8 cellular contexts compared by ENCODE assay signal in the genomic region with DNA sequence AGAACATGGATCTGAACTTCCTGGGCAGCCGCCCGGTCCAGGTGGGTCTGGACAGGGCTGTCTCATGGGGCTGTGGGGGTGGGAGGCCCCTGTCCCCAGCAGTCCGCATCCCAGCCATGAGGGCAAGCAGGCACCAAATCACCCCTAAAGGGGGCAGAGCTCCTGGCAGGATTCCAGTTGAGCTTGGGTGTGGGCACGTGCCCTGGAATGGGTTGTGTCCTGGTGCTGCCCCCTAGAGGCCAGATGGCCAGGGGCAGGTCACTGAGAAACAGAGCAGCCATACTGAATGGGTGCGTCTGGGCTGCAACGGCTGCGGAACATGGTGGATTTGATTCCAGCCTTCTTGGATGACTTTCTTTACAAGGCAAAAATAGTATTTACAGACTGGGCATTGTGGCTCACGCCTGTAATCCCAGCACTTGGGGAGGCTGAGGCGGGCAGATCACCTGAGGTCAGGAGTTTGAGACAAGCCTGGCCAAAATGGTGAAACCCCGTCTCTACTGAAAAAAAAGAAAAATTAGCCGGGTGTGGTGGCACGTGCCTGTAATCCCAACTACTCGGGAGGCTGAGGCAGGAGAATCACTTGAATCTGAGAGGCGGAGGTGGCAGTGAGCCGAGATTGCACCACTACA. TPM values are rescaled to one million over a fixed set of nuclear protein-coding genes. Genes with fewer than 3 reads are reported as not detected.
DNase-seq lines count a peak whose midpoint lies in the region; ATAC-seq and TF ChIP-seq lines count a peak whose summit lies in the region.
"Not testable (repeated sequence)": the region's sequence is repeated elsewhere in the genome, so short reads cannot be mapped to it uniquely, and the experiment has no call there.

No MANE protein-coding gene starts in this region.

- H3K27me3 ChIP-seq in Caco-2 (replicated peaks; ENCODE audit: control insufficient read depth, insufficient read depth, low read length); HL-60 (ENCODE audit: insufficient read depth, poor library complexity, severe bottlenecking); adipocyte (replicated peaks; ENCODE audit: control insufficient read depth, insufficient read depth, low read length); neuronal stem cell (ENCODE audit: control insufficient read depth in 3 of 3, insufficient read depth in 3 of 3, low read depth in 1 of 3, low read length in 3 of 3): not testable (repeated sequence)

- not testable (repeated sequence) for H3K4me3 Mint-ChIP-seq in Caco-2 (ENCODE audit: unreplicated experiment); WTC11

- DNase-seq in Caco-2, result peak; percentile 63 to 74
- peak; percentile 78 to 88 for DNase-seq in HL-60 (ENCODE audit: low read depth in 1 of 2, low spot score in 1 of 2)
- DNase-seq in NCI-H748 treated with DMSO at 0.1 percent for 48 hours (lab: John Stamatoyannopoulos, UW), result peak; percentile 11
- DNase-seq in WTC11 (ENCODE audit: low spot score), result peak; percentile 89
- DNase-seq in adipocyte (ENCODE audit: low read depth), result peak; percentile 54
- DNase-seq in germinal center (ENCODE audit: low spot score), result peak; percentile 79
- DNase-seq in neuronal stem cell (ENCODE audit: low spot score), result not testable (repeated sequence)
- peak; percentile 52 to 73 for DNase-seq in stimulated activated CD8-positive, alpha-beta memory T cell treated with anti-CD3 and anti-CD28 coated beads, Interleukin-7, amount 100 ng/mL, for 48 hours (ENCODE audit: extremely low read depth in 1 of 2, low read depth in 1 of 2)

- not testable (repeated sequence) for H3K27me3 Mint-ChIP-seq in Caco-2 (ENCODE audit: insufficient read depth, unreplicated experiment); WTC11 (ENCODE audit: low read depth)

- CTCF ChIA-PET in Caco-2 (lab: Charles Lee), result interaction anchor here (0.5 to 2.1 kb wide), 6 partner anchors 10 to 450 kb away, joined by 3 to 13 read pairs (median 4); a partner anchor contains a TSS
- CTCF ChIA-PET in WTC11 (lab: Charles Lee), result interaction anchor here (0.5 to 2.8 kb wide), 55 partner anchors 9 to 1812 kb away, joined by 3 to 34 read pairs (median 5); a partner anchor contains a TSS

- not testable (repeated sequence) for H3K9me3 ChIP-seq in Caco-2; adipocyte (ENCODE audit: control insufficient read depth, low read length)
- H3K9me3 ChIP-seq in neuronal stem cell (replicated peaks in 1 of 2; ENCODE audit: control insufficient read depth in 2 of 2, insufficient read depth in 1 of 2, low read depth in 1 of 2, low read length in 2 of 2), result peaks cover 5 to 14% of the 10 kb centered on the region in 2 donors

- not testable (repeated sequence) for H3K9me3 Mint-ChIP-seq in Caco-2 (ENCODE audit: unreplicated experiment); WTC11

- not testable (repeated sequence) for H2BK5ac ChIP-seq in neuronal stem cell (ENCODE audit: low read length)

- not testable (repeated sequence) for H4K8ac ChIP-seq in neuronal stem cell (ENCODE audit: low read depth, low read length)

- not testable (repeated sequence) for H3K14ac ChIP-seq in neuronal stem cell (ENCODE audit: low read length)

- peaks cover 29% of the 10 kb centered on the region for H3K4me1 ChIP-seq in Caco-2
- H3K4me1 ChIP-seq in adipocyte (ENCODE audit: control insufficient read depth, insufficient read depth, low read length); neuronal stem cell (ENCODE audit: control insufficient read depth in 2 of 2, insufficient read depth in 1 of 2, low read depth in 1 of 2, low read length in 2 of 2): not testable (repeated sequence)

- H3K27ac Mint-ChIP-seq in Caco-2 (ENCODE audit: unreplicated experiment), result not testable (repeated sequence)
- H3K27ac Mint-ChIP-seq in WTC11, result peak overlapping the region; percentile 90

- not testable (repeated sequence) for H2BK15ac ChIP-seq in neuronal stem cell (ENCODE audit: low read length)

- no CpG with 5 or more reads among the region's 15 CpGs for WGBS in neuronal stem cell (ENCODE audit: extremely low coverage in 2 of 2, insufficient read length in 2 of 2, insufficient replicate concordance in 1 of 2), 2 donors

- not testable (repeated sequence) for H2BK12ac ChIP-seq in neuronal stem cell (ENCODE audit: low read length)

- peak; percentile 94 for ATAC-seq in WTC11

- TF ChIP-seq CTCF in Caco-2 (IDR thresholded peaks at IDR 0.05; ENCODE audit: insufficient read depth in 1 of 2, low read depth in 1 of 2, low read length in 1 of 2, severe bottlenecking in 1 of 2, unreplicated experiment in 1 of 2) (peak; percentile 70 to 73), HL-60 (IDR thresholded peaks at IDR 0.05; ENCODE audit: insufficient read depth, low read length) (peak; percentile 95), WTC11 (IDR thresholded peaks at IDR 0.05) (peak; percentile 96)

- H3K23ac ChIP-seq in neuronal stem cell (ENCODE audit: low read depth, low read length, poor library complexity), result not testable (repeated sequence)

- H3K79me1 ChIP-seq in neuronal stem cell (ENCODE audit: low read depth, low read length), result peaks cover 22% of the 10 kb centered on the region

- H3K18ac ChIP-seq in neuronal stem cell (ENCODE audit: low read length), result peak overlapping the region; percentile 57

- not testable (repeated sequence) for H2AK5ac ChIP-seq in neuronal stem cell (ENCODE audit: low read depth, low read length)

- 0 out of 2 replicates have a peak overlapping the region, but pooled peaks have one; percentile 33 for H3K27ac ChIP-seq in HL-60 (replicated peaks)
- not testable (repeated sequence) for H3K27ac ChIP-seq in neuronal stem cell (replicated peaks; ENCODE audit: low read length)

- H3K4me1 Mint-ChIP-seq in Caco-2 (ENCODE audit: low read depth, unreplicated experiment), result peaks cover 11% of the 10 kb centered on the region
- H3K4me1 Mint-ChIP-seq in WTC11, result not testable (repeated sequence)

- H2AFZ ChIP-seq in neuronal stem cell (ENCODE audit: low read length), result not testable (repeated sequence)

- H3K4me3 ChIP-seq in Caco-2 (ENCODE audit: low read depth, low read length); HL-60 (replicated peaks; ENCODE audit: insufficient read depth, low read length); adipocyte (ENCODE audit: low read length): not testable (repeated sequence)
- peak overlapping the region in 1 of 2 donors; percentile 44 for H3K4me3 ChIP-seq in neuronal stem cell (ENCODE audit: low read length in 2 of 2)

- H3K4me2 ChIP-seq in neuronal stem cell (ENCODE audit: insufficient read depth, low read length, poor library complexity, severe bottlenecking), result not testable (repeated sequence)

- not testable (repeated sequence) for H4K91ac ChIP-seq in neuronal stem cell (ENCODE audit: low read depth, low read length, poor library complexity)

- H3K36me3 Mint-ChIP-seq in Caco-2 (ENCODE audit: insufficient read depth, unreplicated experiment) (peaks cover 23% of the 10 kb centered on the region), WTC11 (peaks cover 17% of the 10 kb centered on the region)

- not testable (repeated sequence) for H3K9ac ChIP-seq in adipocyte (ENCODE audit: low read length); neuronal stem cell (ENCODE audit: low read depth, low read length, poor library complexity)

- intact Hi-C loops in Caco-2 (cut with micrococcal nuclease; ENCODE audit: unreplicated experiment), result not testable (repeated sequence)

- not testable (repeated sequence) for H2BK120ac ChIP-seq in neuronal stem cell (ENCODE audit: low read depth, low read length)

- POLR2A ChIA-PET in Caco-2 (lab: Charles Lee), result interaction anchor here (0.6 kb wide), 1 partner anchor 80 kb away, joined by 3 read pairs; no protein-coding TSS in a partner anchor
- POLR2A ChIA-PET in WTC11 (lab: Charles Lee), result interaction anchor here (0.6 to 1.4 kb wide), 5 partner anchors 11 to 65 kb away, joined by 3 to 8 read pairs (median 4); no protein-coding TSS in a partner anchor

- not testable (repeated sequence) for BruUV-seq in Caco-2 (replicated peaks; lab: Mats Ljungman, UMichigan)

- H3K4ac ChIP-seq in neuronal stem cell (ENCODE audit: low read length), result not testable (repeated sequence)

- not testable (repeated sequence) for H3K36me3 ChIP-seq in Caco-2 (ENCODE audit: control insufficient read depth, insufficient read depth, low read length)
- peaks cover 37% of the 10 kb centered on the region for H3K36me3 ChIP-seq in adipocyte (ENCODE audit: control insufficient read depth, insufficient read depth, low read length, severe bottlenecking)
- peaks cover 18 to 72% of the 10 kb centered on the region in 2 donors for H3K36me3 ChIP-seq in neuronal stem cell (replicated peaks in 1 of 2; ENCODE audit: control insufficient read depth in 2 of 2, insufficient read depth in 2 of 2, low read length in 2 of 2)

TF ChIP-seq in WTC11, 78 proteins besides CTCF, POLR2A, EP300 and RAD21 (continues in another document):
- TF ChIP-seq CREM (CRISPR knock-in tag; IDR thresholded peaks at IDR 0.05), result 0 out of 2 replicates have a peak, but pooled peaks have one; percentile 51
- TF ChIP-seq, protein P1, sequence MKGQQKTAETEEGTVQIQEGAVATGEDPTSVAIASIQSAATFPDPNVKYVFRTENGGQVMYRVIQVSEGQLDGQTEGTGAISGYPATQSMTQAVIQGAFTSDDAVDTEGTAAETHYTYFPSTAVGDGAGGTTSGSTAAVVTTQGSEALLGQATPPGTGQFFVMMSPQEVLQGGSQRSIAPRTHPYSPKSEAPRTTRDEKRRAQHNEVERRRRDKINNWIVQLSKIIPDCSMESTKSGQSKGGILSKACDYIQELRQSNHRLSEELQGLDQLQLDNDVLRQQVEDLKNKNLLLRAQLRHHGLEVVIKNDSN (CRISPR knock-in tag; IDR thresholded peaks at IDR 0.05), result peak; percentile 86
- TF ChIP-seq, protein P2, sequence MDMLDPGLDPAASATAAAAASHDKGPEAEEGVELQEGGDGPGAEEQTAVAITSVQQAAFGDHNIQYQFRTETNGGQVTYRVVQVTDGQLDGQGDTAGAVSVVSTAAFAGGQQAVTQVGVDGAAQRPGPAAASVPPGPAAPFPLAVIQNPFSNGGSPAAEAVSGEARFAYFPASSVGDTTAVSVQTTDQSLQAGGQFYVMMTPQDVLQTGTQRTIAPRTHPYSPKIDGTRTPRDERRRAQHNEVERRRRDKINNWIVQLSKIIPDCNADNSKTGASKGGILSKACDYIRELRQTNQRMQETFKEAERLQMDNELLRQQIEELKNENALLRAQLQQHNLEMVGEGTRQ (CRISPR knock-in tag; IDR thresholded peaks at IDR 0.05), result peak; percentile 85

RNA-seq across cellular contexts. Expression of a gene that starts 25.9 kb away (rescaled TPM):
- total RNA-seq in Caco-2 (2022), result 67.1 and 72.3 TPM in 2 replicates
- 79.4 to 88.8 TPM (median 80.7 TPM) in 3 replicates for total RNA-seq in WTC11 (2021)
- polyA plus RNA-seq in neuronal stem cell (2013, experiment 1 of 2), result 48.7 TPM
- 51.0 TPM for polyA plus RNA-seq in neuronal stem cell (2013, experiment 2 of 2)

RNA-seq across cellular contexts. Expression of a gene that starts 35.9 kb away (rescaled TPM):
- 32.4 and 36.2 TPM in 2 replicates for total RNA-seq in Caco-2 (2022)
- total RNA-seq in WTC11 (2021), result 56.8 to 59.5 TPM (median 59.0 TPM) in 3 replicates
- 13.4 TPM for polyA plus RNA-seq in neuronal stem cell (2013, experiment 1 of 2)
- 13.0 TPM for polyA plus RNA-seq in neuronal stem cell (2013, experiment 2 of 2)

RNA-seq across cellular contexts. Expression of a gene that starts 42.8 kb away (rescaled TPM):
- total RNA-seq in Caco-2 (2022), result 27.9 and 31.3 TPM in 2 replicates
- 41.8 to 45.8 TPM (median 42.0 TPM) in 3 replicates for total RNA-seq in WTC11 (2021)
- 24.6 TPM for polyA plus RNA-seq in neuronal stem cell (2013, experiment 1 of 2)
- polyA plus RNA-seq in neuronal stem cell (2013, experiment 2 of 2), result 25.4 TPM
